Comparison of ENCODE assay signal across 8 cellular contexts in the genomic region with DNA sequence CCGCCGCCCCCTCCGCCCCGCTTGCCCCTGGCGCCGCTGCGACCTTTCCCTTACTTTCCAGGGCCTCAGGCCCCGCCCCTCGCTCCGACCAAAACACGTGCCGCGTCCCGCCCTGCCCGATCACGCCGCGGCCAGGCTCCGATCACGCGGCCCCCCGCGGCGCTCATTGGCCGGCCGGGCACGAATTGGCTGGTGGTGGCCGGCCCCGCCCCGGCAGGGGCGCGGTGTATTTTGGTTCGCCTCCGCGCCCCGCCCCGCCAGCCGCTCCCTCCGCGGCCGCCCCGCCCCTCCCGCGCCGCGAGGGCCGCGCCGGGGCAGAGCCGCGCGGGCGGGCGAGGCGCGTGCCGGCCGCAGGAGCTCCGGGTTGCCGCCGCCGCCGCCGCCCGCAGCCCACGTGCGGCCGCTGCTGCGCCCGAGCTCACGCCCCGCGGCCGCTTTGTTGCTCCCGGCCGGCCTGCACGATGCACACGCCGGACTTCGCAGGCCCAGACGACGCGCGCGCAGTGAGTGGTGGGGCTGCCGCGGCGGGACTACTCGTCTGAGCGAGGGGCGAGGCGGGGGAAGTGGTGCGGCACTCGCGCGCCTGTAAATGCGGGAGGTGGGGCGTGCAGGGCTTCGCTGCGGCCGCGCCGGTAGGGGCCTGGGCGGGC. TPM values are rescaled to one million over a fixed set of nuclear protein-coding genes. Genes with fewer than 3 reads are reported as not detected.
DNase-seq lines count a peak whose midpoint lies in the region; ATAC-seq and TF ChIP-seq lines count a peak whose summit lies in the region.

Gene KLF11, plus strand, starts transcription at position 295 of the 650 bp plus-strand sequence. Its CDS starts 167 bp downstream, at position 462.

- H3K27ac Mint-ChIP-seq in IgD-negative memory B cell (peak within 1 kb of the TSS; percentile 95 to 97 (median 97)), nephron (peak within 1 kb of the TSS; percentile 99 to 100 (median 99))

- peak within 1 kb of the TSS; percentile 74 for H3K4me3 ChIP-seq in fibroblast of the aortic adventitia (ENCODE audit: low read depth, low read length)

- H3K4me3 Mint-ChIP-seq in IgD-negative memory B cell (peak within 1 kb of the TSS; percentile 80 to 95 (median 94)), nephron (peak within 1 kb of the TSS; percentile 89 to 96 (median 94))

- peak; percentile 57 for ATAC-seq in GM21576 (IDR thresholded peaks at IDR 0.05; ENCODE audit: unreplicated experiment)

- DNase-seq in Caki2 (ENCODE audit: low read depth) (peak; percentile 92), RPMI7951 (ENCODE audit: low read depth) (peak; percentile 86), fibroblast of the aortic adventitia (ENCODE audit: low read depth) (peak; percentile 83)
- DNase-seq in activated effector memory CD4-positive, alpha-beta T cell treated with anti-CD3 and anti-CD28 coated beads, Interleukin-2, amount 50 U/mL, for 16 hours, result peak; percentile 94
- peak; percentile 55 to 81 (median 74) for DNase-seq in stimulated activated naive CD4-positive, alpha-beta T cell (lab: John Stamatoyannopoulos, UW)

- H3K27me3 Mint-ChIP-seq in IgD-negative memory B cell, result no peaks in the 10 kb centered on the region
- peaks cover 4% of the 10 kb centered on the region for H3K27me3 Mint-ChIP-seq in nephron (ENCODE audit: low read depth)

- no peaks in the 10 kb centered on the region for H3K9me3 Mint-ChIP-seq in IgD-negative memory B cell
- H3K9me3 Mint-ChIP-seq in nephron, result no peaks in the 10 kb centered on the region

- H3K4me1 Mint-ChIP-seq in IgD-negative memory B cell (peaks cover 12 to 38% (median 27%) of the 10 kb centered on the region in 3 donors), nephron (peaks cover 31% of the 10 kb centered on the region)

- peaks cover 2% of the 10 kb centered on the region for H3K36me3 Mint-ChIP-seq in IgD-negative memory B cell
- peaks cover 13% of the 10 kb centered on the region for H3K36me3 Mint-ChIP-seq in nephron (ENCODE audit: low read depth)

- in situ Hi-C loops in Caki2 (cut with HindIII; ENCODE audit: low pct_unique_long_range_greater_than_20kb, low sequenced_read_pairs), result loop anchor here (25.0 kb wide), 1 partner anchor 231 kb away; no protein-coding TSS in a partner anchor

- TF ChIP-seq CTCF in fibroblast of the aortic adventitia (IDR thresholded peaks at IDR 0.05; ENCODE audit: insufficient read depth, low read length), result no peak
- TF ChIP-seq CTCF in nephron (IDR thresholded peaks at IDR 0.05; ENCODE audit: unreplicated experiment in 3 of 3), result no peak

RNA-seq across cellular contexts. Expression of gene KLF11, which starts in this region (rescaled TPM):
- total RNA-seq in Caki2 (2014; rRNA removed; shearing (Covaris generic); ENCODE audit: low replicate concordance), result 11.7 and 13.1 TPM in 2 replicates
- 13.9 TPM for polyA plus RNA-seq in IgD-negative memory B cell
- 2.4 and 3.0 TPM in 2 replicates for total RNA-seq in RPMI7951 (2014; rRNA removed; shearing (Covaris generic))
- 6.3 and 17.2 TPM in 2 replicates for total RNA-seq in fibroblast of the aortic adventitia (ENCODE audit: low replicate concordance)

Comparison
In these comparisons a context has a peak if more than half of its experiments do, and no peak if none do; other contexts are left out.
1. Peak in every context shown above with its lines: DNase-seq, ATAC-seq and H3K4me3 ChIP-seq.